ENCODE assay signal across 12 cellular contexts in genomic region chr19:3171894-3172679, GRCh38. TPM values are rescaled to one million over a fixed set of nuclear protein-coding genes. Genes with fewer than 3 reads are reported as not detected.
A peak's percentile ranks its signal among the peaks of the same experiment; 100 is the strongest.
DNase-seq lines count a peak whose midpoint lies in the region; ATAC-seq, FAIRE-seq and TF ChIP-seq lines count a peak whose summit lies in the region.
"Had no signal": no experiment of that assay in that cellular context is flagged by ENCODE, and none has a peak within 500 bp of the region (broad histone marks: within the 10 kb centered on the region; RNA-seq: fewer than 3 reads in every experiment).

No MANE protein-coding gene starts in this region.

- H3K4me3 ChIP-seq in CD4-positive, alpha-beta memory T cell (ENCODE audit: low read length in 2 of 2): no peak overlapping the region
- no peak overlapping the region for H3K4me3 ChIP-seq in bronchial epithelial cell (ENCODE audit: low read depth, low read length)

- no peaks in the 10 kb centered on the region for H3K9me3 Mint-ChIP-seq in CD4-positive, alpha-beta memory T cell
- no peaks in the 10 kb centered on the region for H3K9me3 Mint-ChIP-seq in nephron progenitor cell

- no peak for TF ChIP-seq CTCF in bronchial epithelial cell (IDR thresholded peaks at IDR 0.05; ENCODE audit: insufficient read depth, low read length, severe bottlenecking)
- no peak for TF ChIP-seq CTCF in nephron progenitor cell (IDR thresholded peaks at IDR 0.05)

- intact Hi-C loops in CD4-positive, alpha-beta memory T cell (cut with micrococcal nuclease): no loop called here

- H3K4me1 Mint-ChIP-seq in CD4-positive, alpha-beta memory T cell: peaks cover 15 to 28% (median 21%) of the 10 kb centered on the region in 4 donors
- no peaks in the 10 kb centered on the region for H3K4me1 Mint-ChIP-seq in nephron progenitor cell

- TF ChIP-seq POLR2A in H54 (IDR thresholded peaks at IDR 0.05; ENCODE audit: low read depth, low read length): no peak

- no peak for ATAC-seq in GM18517 (IDR thresholded peaks at IDR 0.05; ENCODE audit: unreplicated experiment)

- H3K4me1 ChIP-seq in CD4-positive, alpha-beta memory T cell (ENCODE audit: insufficient read depth, low read length): peaks cover 16% of the 10 kb centered on the region

- no peak for FAIRE-seq in H54 (lab: Jason Lieb, UNC)
- peak; percentile 52 for FAIRE-seq in bronchial epithelial cell (lab: Jason Lieb, UNC)
- FAIRE-seq in HTR-8/SVneo (lab: Jason Lieb, UNC): no peak

- H3K36me3 ChIP-seq in CD4-positive, alpha-beta memory T cell (ENCODE audit: insufficient read depth, low read length): no peaks in the 10 kb centered on the region
- peaks cover 1% of the 10 kb centered on the region for H3K36me3 ChIP-seq in bronchial epithelial cell (ENCODE audit: control insufficient read depth, insufficient read depth, low read length)

- H3K27me3 ChIP-seq in CD4-positive, alpha-beta memory T cell (ENCODE audit: insufficient read depth, low read length): no peaks in the 10 kb centered on the region
- no peaks in the 10 kb centered on the region for H3K27me3 ChIP-seq in bronchial epithelial cell (ENCODE audit: control insufficient read depth, insufficient read depth, low read length)

- H3K9me3 ChIP-seq in CD4-positive, alpha-beta memory T cell (ENCODE audit: control insufficient read depth in 1 of 2, low read length in 2 of 2): no peaks in the 10 kb centered on the region

- no peaks in the 10 kb centered on the region for H3K36me3 Mint-ChIP-seq in CD4-positive, alpha-beta memory T cell
- no peaks in the 10 kb centered on the region for H3K36me3 Mint-ChIP-seq in nephron progenitor cell (ENCODE audit: low read depth)
- H3K36me3 Mint-ChIP-seq: activated naive CD8-positive, alpha-beta T cell had no signal

- no peak overlapping the region for H3K4me3 Mint-ChIP-seq in CD4-positive, alpha-beta memory T cell
- H3K4me3 Mint-ChIP-seq in nephron progenitor cell: no peak overlapping the region
- H3K4me3 Mint-ChIP-seq: activated naive CD8-positive, alpha-beta T cell had no signal

- H3K27ac ChIP-seq in CD4-positive, alpha-beta memory T cell (ENCODE audit: low read depth, low read length): no peak overlapping the region

- DNase-seq in CD4-positive, alpha-beta memory T cell: no peak
- DNase-seq in H54 (ENCODE audit: insufficient read length, low spot score) (peak; percentile 54), bronchial epithelial cell (ENCODE audit: low read depth) (peak; percentile 84), nephron progenitor cell (no peak), T1000 (lab: John Stamatoyannopoulos, UW) (no peak), HTR-8/SVneo (ENCODE audit: insufficient read length, low spot score) (no peak)
- DNase-seq: activated CD4-positive, alpha-beta T cell treated with anti-CD3 and anti-CD28 coated beads, Interleukin-2, amount 50 U/mL, for 4 hours; stimulated activated CD4-positive, alpha-beta T cell treated with anti-CD3 and anti-CD28 coated beads, Interleukin-4, amount 100 ng/mL, for 4 hours had no signal

- POLR2A ChIA-PET in CD4-positive, alpha-beta memory T cell (lab: Charles Lee; ENCODE audit: partially characterized antibody): interaction anchor here (1.0 to 1.9 kb wide), 5 partner anchors 8 to 14 kb away, joined by 3 to 10 read pairs (median 7); partner anchors contain the start of gene NCLN

- CTCF ChIA-PET in CD4-positive, alpha-beta memory T cell (lab: Charles Lee; ENCODE audit: partially characterized antibody): interaction anchor here (1.1 to 1.7 kb wide), 3 partner anchors 10 to 46 kb away, joined by 3 to 8 read pairs (median 6); no protein-coding TSS in a partner anchor

- H3K27ac Mint-ChIP-seq in CD4-positive, alpha-beta memory T cell: peak overlapping the region; percentile 29 to 72 (median 64)
- H3K27ac Mint-ChIP-seq in nephron progenitor cell: peak overlapping the region; percentile 42
- H3K27ac Mint-ChIP-seq: activated naive CD8-positive, alpha-beta T cell had no signal

- H3K27me3 Mint-ChIP-seq in CD4-positive, alpha-beta memory T cell: no peaks in the 10 kb centered on the region
- peaks cover 34% of the 10 kb centered on the region for H3K27me3 Mint-ChIP-seq in nephron progenitor cell (ENCODE audit: low read depth, poor library complexity)
- H3K27me3 Mint-ChIP-seq: activated naive CD8-positive, alpha-beta T cell had no signal

RNA-seq across cellular contexts. Expression of gene S1PR4, which starts 6.5 kb away (rescaled TPM):
- total RNA-seq in CD4-positive, alpha-beta memory T cell: 100 to 1,000 TPM; 231 to 235 TPM
- 100 to 1,000 TPM; 448 to 503 TPM for polyA plus RNA-seq in CD4-positive, alpha-beta memory T cell
- 0.26 and 0.90 TPM in 2 replicates for total RNA-seq in bronchial epithelial cell
- total RNA-seq: chondrocyte, fibroblast of lung had no signal
- polyA plus RNA-seq: fibroblast of lung had no signal

RNA-seq across cellular contexts. Expression of gene NCLN, which starts 13.6 kb away (rescaled TPM):
- total RNA-seq in CD4-positive, alpha-beta memory T cell: 10 to 100 TPM; 53.0 to 59.3 TPM
- 10 to 100 TPM; 25.1 to 45.6 TPM for polyA plus RNA-seq in CD4-positive, alpha-beta memory T cell
- total RNA-seq in bronchial epithelial cell: 37.9 and 41.6 TPM in 2 replicates

RNA-seq across cellular contexts. Expression of gene GNA15, which starts 36.3 kb away (rescaled TPM):
- 1 to 10 TPM; 2.5 to 2.8 TPM for total RNA-seq in CD4-positive, alpha-beta memory T cell
- 1 to 10 TPM; 4.1 to 4.8 TPM for polyA plus RNA-seq in CD4-positive, alpha-beta memory T cell
- 85.0 and 106 TPM in 2 replicates for total RNA-seq in bronchial epithelial cell
- total RNA-seq: chondrocyte, fibroblast of lung had no signal
- polyA plus RNA-seq: fibroblast of lung had no signal

RNA-seq across cellular contexts. Expression of gene CELF5, which starts 52.4 kb away (rescaled TPM):
- under 1 TPM; 0.44 to 0.64 TPM for total RNA-seq in CD4-positive, alpha-beta memory T cell
- under 1 TPM in 1 of 2 donors, not detected in 1; 0.32 TPM for polyA plus RNA-seq in CD4-positive, alpha-beta memory T cell
- not detected in 2 replicates for total RNA-seq in bronchial epithelial cell
- polyA plus RNA-seq: fibroblast of lung had no signal

Comparison
In these comparisons a context has a peak if more than half of its experiments do, and no peak if none do; other contexts are left out.
1. DNase-seq: peak in H54 (single experiment) and bronchial epithelial cell (single experiment); none in CD4-positive, alpha-beta memory T cell (0 of 5), nephron progenitor cell (single experiment), T1000 (single experiment) and HTR-8/SVneo (single experiment).
2. RNA of gene S1PR4, which starts 6.5 kb away (total RNA-seq): 231 to 235 TPM in CD4-positive, alpha-beta memory T cell; 0.26 to 0.90 TPM in bronchial epithelial cell; every median in the first group is over 100 times any median in the second.
3. RNA of gene GNA15, which starts 36.3 kb away (total RNA-seq): 85.0 to 106 TPM in bronchial epithelial cell; 2.5 to 2.8 TPM in CD4-positive, alpha-beta memory T cell; every median in the first group is over 10 times any median in the second.